1 cellular context compared by ENCODE assay signal in the genomic region with DNA sequence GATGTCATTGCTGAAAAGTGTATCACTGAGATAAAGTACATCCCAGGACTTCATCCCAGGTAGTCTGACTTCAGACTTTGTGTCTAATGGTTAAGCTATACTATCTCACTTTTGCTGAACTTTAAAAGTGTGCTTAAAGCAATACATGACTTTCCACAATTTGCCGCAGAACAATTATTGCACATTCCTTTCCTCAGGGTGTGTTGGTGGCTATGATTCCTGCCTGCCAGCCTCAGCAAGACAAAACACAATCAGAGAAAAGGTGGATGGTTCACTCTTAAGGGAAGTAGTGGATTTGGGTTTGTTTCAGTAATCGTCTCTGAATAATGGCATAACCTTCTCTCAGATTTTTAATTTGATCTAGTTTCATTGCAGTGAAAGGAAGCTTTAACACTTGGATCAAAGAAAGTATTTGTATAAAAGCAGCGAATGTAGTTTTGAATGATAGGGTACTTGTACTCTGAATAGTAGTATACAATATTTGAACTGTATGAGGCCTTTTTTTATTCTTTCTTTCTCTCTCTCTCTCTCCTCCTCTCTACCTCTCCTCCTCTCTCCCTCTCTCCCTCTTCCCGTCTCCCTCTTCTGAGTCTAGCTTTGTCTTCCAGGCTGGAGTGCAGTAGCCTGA.
A peak's percentile ranks its signal among the peaks of the same experiment; 100 is the strongest.
TF ChIP-seq lines count a peak whose summit lies in the region.

No MANE protein-coding gene starts in this region.

TF ChIP-seq in HepG2, 621 proteins besides CTCF, POLR2A, EP300 and RAD21:
- TF ChIP-seq ZSCAN22 (CRISPR knock-in tag; IDR thresholded peaks at IDR 0.05) (no peak), HNRNPK (IDR thresholded peaks at IDR 0.05; ENCODE audit: low read depth, low read length, poor library complexity, severe bottlenecking) (peak; percentile 89)
